In genomic region chr11:68242616-68243015, GRCh38 we compare ENCODE assay signal across 7 cellular contexts.
"Had no signal": no experiment of that assay in that cellular context is flagged by ENCODE, and none has a peak within 500 bp of the region (broad histone marks: within the 10 kb centered on the region; RNA-seq: fewer than 3 reads in every experiment).

No MANE protein-coding gene starts in this region.

- H3K4me3 ChIP-seq: GM12878 had no signal

- FAIRE-seq: GM12878, GM12891, GM12892, GM18507, GM19239 had no signal

- DNase-seq: GDM1, GF-D8 had no signal

- ATAC-seq: GM12878 had no signal
